In genomic region chr11:102046841-102047240, GRCh38 we compare ENCODE assay signal across 10 cellular contexts. TPM values are rescaled to one million over a fixed set of nuclear protein-coding genes. Genes with fewer than 3 reads are reported as not detected.
DNase-seq lines count a peak whose midpoint lies in the region; TF ChIP-seq lines count a peak whose summit lies in the region.
"Had no signal": no experiment of that assay in that cellular context is flagged by ENCODE, and none has a peak within 500 bp of the region (broad histone marks: within the 10 kb centered on the region; RNA-seq: fewer than 3 reads in every experiment).

No MANE protein-coding gene starts in this region.

- H3K4me1 Mint-ChIP-seq in endodermal cell: no peaks in the 10 kb centered on the region
- peaks cover 22% of the 10 kb centered on the region for H3K4me1 Mint-ChIP-seq in nephron progenitor cell

- H3K27me3 Mint-ChIP-seq in endodermal cell (ENCODE audit: insufficient read depth): peaks cover 16% of the 10 kb centered on the region
- no peaks in the 10 kb centered on the region for H3K27me3 Mint-ChIP-seq in nephron progenitor cell (ENCODE audit: low read depth, poor library complexity)

- H3K36me3 ChIP-seq in endodermal cell (ENCODE audit: control insufficient read depth, insufficient read depth, low read length): no peaks in the 10 kb centered on the region

- H3K9me3 ChIP-seq in endodermal cell (ENCODE audit: control insufficient read depth, low read length): no peaks in the 10 kb centered on the region

- DNase-seq in AG08395 (ENCODE audit: low spot score) (peak; percentile 51), LNCaP clone FGC (ENCODE audit: low read depth) (no peak), endodermal cell (no peak), nephron progenitor cell (no peak), NCI-H748 treated with DMSO at 0.1 percent for 48 hours (lab: John Stamatoyannopoulos, UW) (no peak), middle frontal gyrus (ENCODE audit: extremely low spot score, low spot score) (no peak)
- no peak for DNase-seq in stimulated activated naive CD4-positive, alpha-beta T cell treated with Interleukin-2 at 50 U/mL for 16 hours (lab: John Stamatoyannopoulos, UW)
- DNase-seq in stimulated activated CD4-positive, alpha-beta T cell treated with anti-CD3 and anti-CD28 coated beads, Interleukin-15, amount 100 ng/mL, for 24 hours: no peak
- DNase-seq: cerebellar nuclear complex, GF-D8 had no signal

- H3K27ac Mint-ChIP-seq in endodermal cell (no peak overlapping the region), nephron progenitor cell (no peak overlapping the region)

- H3K36me3 Mint-ChIP-seq in endodermal cell (ENCODE audit: low read depth): no peaks in the 10 kb centered on the region
- no peaks in the 10 kb centered on the region for H3K36me3 Mint-ChIP-seq in nephron progenitor cell (ENCODE audit: low read depth)

- H3K27me3 ChIP-seq in endodermal cell (ENCODE audit: control insufficient read depth, insufficient read depth, low read length, poor library complexity, severe bottlenecking): no peaks in the 10 kb centered on the region

- H3K4me1 ChIP-seq in endodermal cell (ENCODE audit: control insufficient read depth, insufficient read depth, low read length): no peaks in the 10 kb centered on the region

- no peak overlapping the region for H3K27ac ChIP-seq in endodermal cell (ENCODE audit: low read depth, low read length)

- TF ChIP-seq CTCF in LNCaP clone FGC (IDR thresholded peaks at IDR 0.05; ENCODE audit: control insufficient read depth, extremely low read depth, insufficient read depth) (no peak), endodermal cell (conservative IDR thresholded peaks at IDR 0.05) (no peak), nephron progenitor cell (IDR thresholded peaks at IDR 0.05) (no peak)

- no peaks in the 10 kb centered on the region for H3K9me3 Mint-ChIP-seq in endodermal cell
- peaks cover 4% of the 10 kb centered on the region for H3K9me3 Mint-ChIP-seq in nephron progenitor cell

- H3K4me3 Mint-ChIP-seq in endodermal cell (peak overlapping the region; percentile 68), nephron progenitor cell (peak overlapping the region; percentile 83)

- 75 to 100% methylated on average over 1 to 3 of the region's 4 CpGs for WGBS in endodermal cell (ENCODE audit: insufficient coverage in 1 of 2, insufficient read length in 1 of 2), 2 experiments

- H3K9ac ChIP-seq in endodermal cell (ENCODE audit: extremely low read depth, low read length, poor library complexity, severe bottlenecking): no peak overlapping the region

- H3K4me3 ChIP-seq in LNCaP clone FGC (ENCODE audit: low read depth, low read length) (peak overlapping the region; percentile 47), endodermal cell (ENCODE audit: low read length) (peak overlapping the region; percentile 68)

RNA-seq across cellular contexts. Expression of gene CFAP300, which starts 0.4 kb away (rescaled TPM):
- total RNA-seq in endodermal cell: 1 to 10 TPM; 2.9 to 5.2 TPM
- 3.2 TPM for polyA plus RNA-seq in endodermal cell (2013, experiment 1 of 2)
- 4.7 TPM for polyA plus RNA-seq in endodermal cell (2013, experiment 2 of 2)
